ENCODE assay signal across 17 cellular contexts in genomic region chr5:86861514-86861913, GRCh38.
DNase-seq lines count a peak whose midpoint lies in the region; ATAC-seq and TF ChIP-seq lines count a peak whose summit lies in the region.
"Had no signal": no experiment of that assay in that cellular context is flagged by ENCODE, and none has a peak within 500 bp of the region (broad histone marks: within the 10 kb centered on the region; RNA-seq: fewer than 3 reads in every experiment).

No MANE protein-coding gene starts in this region.

- no peaks in the 10 kb centered on the region for H4K20me1 ChIP-seq in PC-3 (ENCODE audit: low read length)

- no peaks in the 10 kb centered on the region for H3K9me3 Mint-ChIP-seq in mesothelial cell of epicardium

- no peaks in the 10 kb centered on the region for H3K36me3 Mint-ChIP-seq in mesothelial cell of epicardium

- CTCF ChIA-PET in PC-3 (lab: Charles Lee): no interaction called here

- DNase-seq in HuH-7 (ENCODE audit: low spot score) (peak; percentile 19), PC-3 (peak; percentile 19), islet precursor cell (peak; percentile 53), renal cortical epithelial cell (ENCODE audit: low read depth) (peak; percentile 41), mesothelial cell of epicardium (ENCODE audit: low spot score in 2 of 2, unreplicated experiment in 2 of 2) (no peak)
- DNase-seq: activated CD4-positive, CD25-positive, alpha-beta regulatory T cell treated with anti-CD3 and anti-CD28 coated beads, Interleukin-2, amount 50 U/mL, for 72 hours; activated gamma-delta T cell; AML-193; left ventricle myocardium inferior; NCI-H1105; ovary; SJCRH30; stimulated activated CD4-positive, alpha-beta T cell treated with anti-CD3 and anti-CD28 coated beads, Interleukin-4, amount 100 ng/mL, for 4 hours; testis had no signal

- H3K9ac ChIP-seq in PC-3 (ENCODE audit: low read length): no peak overlapping the region

- H3K9me2 ChIP-seq in PC-3 (replicated peaks; ENCODE audit: low read length): no peaks in the 10 kb centered on the region

- H3K27me3 Mint-ChIP-seq in mesothelial cell of epicardium (ENCODE audit: low read depth): no peaks in the 10 kb centered on the region

- no peak overlapping the region for H3K4me3 ChIP-seq in PC-3 (ENCODE audit: low read length)
- H3K4me3 ChIP-seq: left ventricle myocardium inferior, ovary, SJCRH30, smooth muscle cell, testis had no signal

- H3K27me3 ChIP-seq in PC-3 (ENCODE audit: low read length): no peaks in the 10 kb centered on the region
- H3K27me3 ChIP-seq: SJCRH30, testis had no signal

- H3K4me2 ChIP-seq in PC-3 (ENCODE audit: low read length): no peak overlapping the region
- H3K4me2 ChIP-seq: smooth muscle cell had no signal

- BruUV-seq in PC-3 (replicated peaks; lab: Mats Ljungman, UMichigan): no TSS peak

- ATAC-seq in PC-3: peak; percentile 77
- ATAC-seq in GM21367 (IDR thresholded peaks at IDR 0.05; ENCODE audit: unreplicated experiment): no peak
- ATAC-seq in GM18868 (IDR thresholded peaks at IDR 0.05; ENCODE audit: unreplicated experiment): no peak

- TF ChIP-seq CTCF in PC-3 (conservative IDR thresholded peaks at IDR 0.05; ENCODE audit: low read depth, low read length): no peak
- no peak for TF ChIP-seq CTCF in mesothelial cell of epicardium (IDR thresholded peaks at IDR 0.05; ENCODE audit: unreplicated experiment)

- no peaks in the 10 kb centered on the region for H3F3A ChIP-seq in PC-3 (ENCODE audit: low read length, unreplicated experiment)

- no peak overlapping the region for H3K27ac Mint-ChIP-seq in mesothelial cell of epicardium

- H3K4me1 ChIP-seq in PC-3 (ENCODE audit: insufficient read depth, low read length): no peaks in the 10 kb centered on the region
- H3K4me1 ChIP-seq: left ventricle myocardium inferior, testis had no signal

- H2AFZ ChIP-seq in PC-3 (ENCODE audit: low read length): no peak overlapping the region

- H3K4me1 Mint-ChIP-seq in mesothelial cell of epicardium: peaks cover 7% of the 10 kb centered on the region

- H3K4me3 Mint-ChIP-seq in mesothelial cell of epicardium: no peak overlapping the region

- H3K79me2 ChIP-seq in PC-3 (ENCODE audit: low read length): no peaks in the 10 kb centered on the region

- no peaks in the 10 kb centered on the region for H3K9me3 ChIP-seq in PC-3 (ENCODE audit: low read length)
- H3K9me3 ChIP-seq: left ventricle myocardium inferior, ovary, SJCRH30, testis had no signal

- intact Hi-C loops in PC-3 (cut with micrococcal nuclease): no loop called here

- POLR2A ChIA-PET in PC-3 (lab: Charles Lee; ENCODE audit: unreplicated experiment): no interaction called here

- no peaks in the 10 kb centered on the region for H3K36me3 ChIP-seq in PC-3 (ENCODE audit: low read depth, low read length)
- H3K36me3 ChIP-seq: left ventricle myocardium inferior, ovary, SJCRH30 had no signal

- H3K27ac ChIP-seq in PC-3 (ENCODE audit: low read length): no peak overlapping the region
- H3K27ac ChIP-seq: left ventricle myocardium inferior, ovary, SJCRH30, testis had no signal

Comparison
In these comparisons a context has a peak if more than half of its experiments do, and no peak if none do; other contexts are left out.
1. DNase-seq: peak in HuH-7 (single experiment), PC-3 (single experiment), islet precursor cell (single experiment) and renal cortical epithelial cell (single experiment); none in mesothelial cell of epicardium (0 of 2).